9 cellular contexts compared by ENCODE assay signal in genomic region chr3:136343873-136344281, GRCh38.
DNase-seq lines count a peak whose midpoint lies in the region; ATAC-seq and TF ChIP-seq lines count a peak whose summit lies in the region.
"Had no signal": no experiment of that assay in that cellular context is flagged by ENCODE, and none has a peak within 500 bp of the region (broad histone marks: within the 10 kb centered on the region; RNA-seq: fewer than 3 reads in every experiment).

No MANE protein-coding gene starts in this region.

- POLR2A ChIA-PET in T-cell (lab: Charles Lee) = no interaction called here

- 38 to 41% methylated on average over 4 of the region's 4 CpGs for WGBS in lower leg skin, 2 donors

- intact Hi-C loops in lower leg skin (cut with DNase I; ENCODE audit: low total_unique reads) = no loop called here

- peaks cover 45% of the 10 kb centered on the region for H3K36me3 Mint-ChIP-seq in T-cell

- no peak overlapping the region for H3K4me3 Mint-ChIP-seq in T-cell
- H3K4me3 Mint-ChIP-seq: activated naive CD8-positive, alpha-beta T cell treated with anti-CD3 and anti-CD28 coated beads, Interleukin-2, amount 10 ng/mL, durations not matched to agents 7 days and 5 days had no signal

- H3K27ac Mint-ChIP-seq in T-cell = peak overlapping the region in 1 of 2 donors; percentile 61
- H3K27ac Mint-ChIP-seq: activated naive CD8-positive, alpha-beta T cell treated with anti-CD3 and anti-CD28 coated beads, Interleukin-2, amount 10 ng/mL, durations not matched to agents 7 days and 5 days had no signal

- H3K27me3 Mint-ChIP-seq in T-cell = no peaks in the 10 kb centered on the region
- H3K27me3 Mint-ChIP-seq: activated naive CD8-positive, alpha-beta T cell treated with anti-CD3 and anti-CD28 coated beads, Interleukin-2, amount 10 ng/mL, durations not matched to agents 7 days and 5 days had no signal

- H3K4me1 Mint-ChIP-seq in T-cell = no peaks in the 10 kb centered on the region

- in situ Hi-C loops in T47D (cut with HindIII; ENCODE audit: low pct_unique_long_range_greater_than_20kb, low sequenced_read_pairs) = no loop called here

- CTCF ChIA-PET in T-cell (lab: Charles Lee) = no interaction called here

- no peaks in the 10 kb centered on the region for H3K9me3 Mint-ChIP-seq in T-cell
- H3K9me3 Mint-ChIP-seq: activated naive CD8-positive, alpha-beta T cell treated with anti-CD3 and anti-CD28 coated beads, Interleukin-2, amount 10 ng/mL, durations not matched to agents 7 days and 5 days had no signal

- TF ChIP-seq POLR2A in lower leg skin (IDR thresholded peaks at IDR 0.05) = no peak

- no peak for TF ChIP-seq RAD21 in Ishikawa (IDR thresholded peaks at IDR 0.05; ENCODE audit: low read depth)

- TF ChIP-seq CTCF in AG09319 (IDR thresholded peaks at IDR 0.05; ENCODE audit: low read depth, low read length) = no peak
- no peak for TF ChIP-seq CTCF in lower leg skin (IDR thresholded peaks at IDR 0.05)

- H3K4me3 ChIP-seq in lower leg skin (ENCODE audit: low read depth, poor library complexity, severe bottlenecking) = no peak overlapping the region

- TF ChIP-seq EP300 in Ishikawa (IDR thresholded peaks at IDR 0.05; ENCODE audit: borderline replicate concordance) = no peak

- peak; percentile 82 for DNase-seq in AG09319 (ENCODE audit: extremely low read depth, low read depth)
- DNase-seq in T47D (ENCODE audit: low read depth in 1 of 2, low spot score in 1 of 2) = peak; percentile 47 to 90
- DNase-seq in lower leg skin (ENCODE audit: low spot score in 2 of 2) = peak; percentile 75 to 94
- DNase-seq in NCI-H2171 (lab: John Stamatoyannopoulos, UW) = no peak
- no peak for DNase-seq in T-cell
- DNase-seq: activated naive CD8-positive, alpha-beta T cell treated with anti-CD3 and anti-CD28 coated beads, Interleukin-2, amount 10 ng/mL, durations not matched to agents 7 days and 5 days had no signal

- no peak for ATAC-seq in T-cell (replicated peaks in 1 of 4)
- ATAC-seq in HG03432 (IDR thresholded peaks at IDR 0.05; ENCODE audit: unreplicated experiment) = no peak
- ATAC-seq in GM18861 (IDR thresholded peaks at IDR 0.05; ENCODE audit: unreplicated experiment) = no peak

TF ChIP-seq in Ishikawa, 13 proteins besides CTCF, POLR2A, EP300 and RAD21:
- TF ChIP-seq TCF12 (IDR thresholded peaks at IDR 0.05; ENCODE audit: low read depth) (no peak), NFIC (IDR thresholded peaks at IDR 0.05) (peak; percentile 58; the same call in 1 of the 2 replicates)
TF ChIP-seq in Ishikawa: peak in this region for 1.

Comparison
In these comparisons a context has a peak if more than half of its experiments do, and no peak if none do; other contexts are left out.
1. DNase-seq: peak in AG09319 (single experiment), T47D (2 of 2) and lower leg skin (2 of 2); none in NCI-H2171 (single experiment) and T-cell (0 of 34).